In the genomic region with DNA sequence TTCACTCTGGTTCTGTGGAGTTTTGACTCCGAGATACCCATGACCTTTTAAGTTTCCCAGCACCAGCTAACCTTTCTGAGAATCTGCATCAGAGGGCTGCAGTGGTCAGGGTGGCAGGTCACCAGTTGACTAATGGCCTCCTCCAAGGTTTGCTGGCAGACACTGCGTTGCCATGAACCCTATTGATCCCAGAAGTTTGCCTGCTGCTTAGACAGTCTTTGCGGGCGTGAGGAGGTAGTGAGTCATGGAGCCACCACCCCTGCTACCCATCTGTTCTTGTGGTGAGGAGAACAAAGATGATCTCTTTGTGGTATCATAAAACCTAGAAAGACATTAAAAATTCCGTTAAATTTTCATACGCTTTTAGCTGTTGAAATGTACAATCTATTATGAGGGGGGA, we compare ENCODE assay signal across 10 cellular contexts.
DNase-seq lines count a peak whose midpoint lies in the region; ATAC-seq and TF ChIP-seq lines count a peak whose summit lies in the region.
"Had no signal": no experiment of that assay in that cellular context is flagged by ENCODE, and none has a peak within 500 bp of the region (broad histone marks: within the 10 kb centered on the region; RNA-seq: fewer than 3 reads in every experiment).

No MANE protein-coding gene starts in this region.

- no peaks in the 10 kb centered on the region for H3K27me3 Mint-ChIP-seq in CD4-positive, CD25-positive, alpha-beta regulatory T cell
- no peaks in the 10 kb centered on the region for H3K27me3 Mint-ChIP-seq in activated CD8-positive, alpha-beta memory T cell treated with anti-CD3 and anti-CD28 coated beads, Interleukin-2, amount 10 ng/mL, durations not matched to agents 7 days and 5 days
- no peaks in the 10 kb centered on the region for H3K27me3 Mint-ChIP-seq in stimulated activated memory B cell treated with anti-CD40 and anti-IgM and Interleukin-4, amounts not matched to agents 10 μg/mL and 1 μg/mL and 100 μg/mL, for 72 hours

- peaks cover 5% of the 10 kb centered on the region for H3K36me3 Mint-ChIP-seq in CD4-positive, CD25-positive, alpha-beta regulatory T cell
- H3K36me3 Mint-ChIP-seq in activated CD8-positive, alpha-beta memory T cell treated with anti-CD3 and anti-CD28 coated beads, Interleukin-2, amount 10 ng/mL, durations not matched to agents 7 days and 5 days, result peaks cover 13% of the 10 kb centered on the region
- H3K36me3 Mint-ChIP-seq in stimulated activated memory B cell treated with anti-CD40 and anti-IgM and Interleukin-4, amounts not matched to agents 10 μg/mL and 1 μg/mL and 100 μg/mL, for 72 hours, result peaks cover 9% of the 10 kb centered on the region

- intact Hi-C loops in mucosa of descending colon (cut with DNase I, micrococcal nuclease), result no loop called here
- intact Hi-C loops in OCI-LY7 (cut with micrococcal nuclease; ENCODE audit: unreplicated experiment), result no loop called here

- no peaks in the 10 kb centered on the region for H3K36me3 ChIP-seq in CD4-positive, CD25-positive, alpha-beta regulatory T cell (ENCODE audit: control insufficient read depth, insufficient read depth, low read length)
- no peaks in the 10 kb centered on the region for H3K36me3 ChIP-seq in mucosa of descending colon (ENCODE audit: low read depth)
- H3K36me3 ChIP-seq in OCI-LY7 (ENCODE audit: insufficient read depth, low read length), result no peaks in the 10 kb centered on the region

- H3K9me3 Mint-ChIP-seq in CD4-positive, CD25-positive, alpha-beta regulatory T cell, result peaks cover 0 to 4% (median 0%) of the 10 kb centered on the region in 7 donors
- H3K9me3 Mint-ChIP-seq in activated CD8-positive, alpha-beta memory T cell treated with anti-CD3 and anti-CD28 coated beads, Interleukin-2, amount 10 ng/mL, durations not matched to agents 7 days and 5 days (ENCODE audit: low read depth), result no peaks in the 10 kb centered on the region
- no peaks in the 10 kb centered on the region for H3K9me3 Mint-ChIP-seq in stimulated activated memory B cell treated with anti-CD40 and anti-IgM and Interleukin-4, amounts not matched to agents 10 μg/mL and 1 μg/mL and 100 μg/mL, for 72 hours
- H3K9me3 Mint-ChIP-seq: neural crest cell had no signal

- H2AFZ ChIP-seq in OCI-LY7 (ENCODE audit: low read length), result no peak overlapping the region

- H3K4me1 Mint-ChIP-seq in CD4-positive, CD25-positive, alpha-beta regulatory T cell, result no peaks in the 10 kb centered on the region
- peaks cover 28% of the 10 kb centered on the region for H3K4me1 Mint-ChIP-seq in activated CD8-positive, alpha-beta memory T cell treated with anti-CD3 and anti-CD28 coated beads, Interleukin-2, amount 10 ng/mL, durations not matched to agents 7 days and 5 days
- H3K4me1 Mint-ChIP-seq in stimulated activated memory B cell treated with anti-CD40 and anti-IgM and Interleukin-4, amounts not matched to agents 10 μg/mL and 1 μg/mL and 100 μg/mL, for 72 hours, result no peaks in the 10 kb centered on the region

- H3K4me3 ChIP-seq in CD4-positive, CD25-positive, alpha-beta regulatory T cell (ENCODE audit: low read depth, low read length), result no peak overlapping the region
- H3K4me3 ChIP-seq in mucosa of descending colon (no peak overlapping the region), OCI-LY7 (ENCODE audit: low read depth, low read length, poor library complexity, severe bottlenecking) (no peak overlapping the region)

- ATAC-seq in CD4-positive, CD25-positive, alpha-beta regulatory T cell (ENCODE audit: low read depth in 2 of 2), result peak; percentile 42 to 43
- ATAC-seq in activated CD8-positive, alpha-beta memory T cell treated with anti-CD3 and anti-CD28 coated beads, Interleukin-2, amount 10 ng/mL, durations not matched to agents 7 days and 5 days, result peak; percentile 91
- peak; percentile 63 for ATAC-seq in mucosa of descending colon
- ATAC-seq in GM18498 (IDR thresholded peaks at IDR 0.05; ENCODE audit: unreplicated experiment), result no peak
- ATAC-seq in stimulated activated memory B cell treated with anti-CD40 and anti-IgM and Interleukin-4, amounts not matched to agents 10 μg/mL and 1 μg/mL and 100 μg/mL, for 72 hours, result no peak

- H3K27ac ChIP-seq in CD4-positive, CD25-positive, alpha-beta regulatory T cell (ENCODE audit: insufficient read depth, low read length, poor library complexity, severe bottlenecking), result no peak overlapping the region
- no peak overlapping the region for H3K27ac ChIP-seq in OCI-LY7 (ENCODE audit: low read depth, low read length, poor library complexity, severe bottlenecking)

- no peak overlapping the region for H3K4me2 ChIP-seq in OCI-LY7 (ENCODE audit: low read length)

- no TSS peak for BruUV-seq in OCI-LY7 (replicated peaks; lab: Mats Ljungman, UMichigan)

- CTCF ChIA-PET in activated CD8-positive, alpha-beta memory T cell treated with anti-CD3 and anti-CD28 coated beads, Interleukin-2, amount 10 ng/mL, durations not matched to agents 7 days and 5 days (lab: Charles Lee), result no interaction called here
- CTCF ChIA-PET in OCI-LY7 (lab: Charles Lee; ENCODE audit: unreplicated experiment), result no interaction called here

- no peaks in the 10 kb centered on the region for H3K27me3 ChIP-seq in CD4-positive, CD25-positive, alpha-beta regulatory T cell (ENCODE audit: control insufficient read depth, insufficient read depth, low read length)

- no peak overlapping the region for H3K4me3 Mint-ChIP-seq in CD4-positive, CD25-positive, alpha-beta regulatory T cell
- no peak overlapping the region for H3K4me3 Mint-ChIP-seq in activated CD8-positive, alpha-beta memory T cell treated with anti-CD3 and anti-CD28 coated beads, Interleukin-2, amount 10 ng/mL, durations not matched to agents 7 days and 5 days
- no peak overlapping the region for H3K4me3 Mint-ChIP-seq in stimulated activated memory B cell treated with anti-CD40 and anti-IgM and Interleukin-4, amounts not matched to agents 10 μg/mL and 1 μg/mL and 100 μg/mL, for 72 hours
- H3K4me3 Mint-ChIP-seq: neural crest cell had no signal

- in situ Hi-C loops in KBM-7 (cut with MboI; ENCODE audit: low pct_unique_long_range_greater_than_20kb, low sequenced_read_pairs), result no loop called here

- no peaks in the 10 kb centered on the region for H3K4me1 ChIP-seq in CD4-positive, CD25-positive, alpha-beta regulatory T cell (ENCODE audit: control insufficient read depth, insufficient read depth, low read length, poor library complexity, severe bottlenecking)
- H3K4me1 ChIP-seq in mucosa of descending colon (ENCODE audit: low read depth), result no peaks in the 10 kb centered on the region
- H3K4me1 ChIP-seq in OCI-LY7 (ENCODE audit: insufficient read depth, low read length, poor library complexity, severe bottlenecking), result peaks cover 8% of the 10 kb centered on the region

- no peaks in the 10 kb centered on the region for H3K9me2 ChIP-seq in OCI-LY7 (ENCODE audit: insufficient read depth, low read length)

- H3K27ac Mint-ChIP-seq in CD4-positive, CD25-positive, alpha-beta regulatory T cell, result no peak overlapping the region
- H3K27ac Mint-ChIP-seq in activated CD8-positive, alpha-beta memory T cell treated with anti-CD3 and anti-CD28 coated beads, Interleukin-2, amount 10 ng/mL, durations not matched to agents 7 days and 5 days, result peak overlapping the region; percentile 74
- H3K27ac Mint-ChIP-seq in stimulated activated memory B cell treated with anti-CD40 and anti-IgM and Interleukin-4, amounts not matched to agents 10 μg/mL and 1 μg/mL and 100 μg/mL, for 72 hours, result no peak overlapping the region

- no peaks in the 10 kb centered on the region for H3K79me2 ChIP-seq in OCI-LY7 (ENCODE audit: insufficient read depth, low read depth, low read length)

- DNase-seq in CD4-positive, CD25-positive, alpha-beta regulatory T cell, result peak in 1 of 3 donors; percentile 81
- DNase-seq in KBM-7 (peak; percentile 12), mucosa of descending colon (peak in 1 of 3 donors; percentile 25), OCI-LY7 (ENCODE audit: low spot score) (no peak), DMS79 treated with DMSO at 0.1 percent for 48 hours (lab: John Stamatoyannopoulos, UW) (no peak)
- peak; percentile 85 for DNase-seq in activated CD8-positive, alpha-beta memory T cell treated with anti-CD3 and anti-CD28 coated beads, Interleukin-2, amount 10 ng/mL, durations not matched to agents 7 days and 5 days
- DNase-seq: NCI-H187 treated with DMSO at 0.1 percent for 48 hours had no signal

- POLR2A ChIA-PET in OCI-LY7 (lab: Charles Lee), result no interaction called here

- H3K9me3 ChIP-seq in CD4-positive, CD25-positive, alpha-beta regulatory T cell (ENCODE audit: control insufficient read depth in 2 of 2, low read length in 2 of 2), result no peaks in the 10 kb centered on the region
- H3K9me3 ChIP-seq in mucosa of descending colon (no peaks in the 10 kb centered on the region), OCI-LY7 (ENCODE audit: low read length) (no peaks in the 10 kb centered on the region)

- no peaks in the 10 kb centered on the region for H4K20me1 ChIP-seq in OCI-LY7 (ENCODE audit: insufficient read depth, low read length)

- TF ChIP-seq CTCF in mucosa of descending colon (IDR thresholded peaks at IDR 0.05) (no peak), OCI-LY7 (conservative IDR thresholded peaks at IDR 0.05; ENCODE audit: low read length) (no peak)

Comparison
In these comparisons a context has a peak if more than half of its experiments do, and no peak if none do; other contexts are left out.
1. ATAC-seq: peak in CD4-positive, CD25-positive, alpha-beta regulatory T cell (2 of 2), activated CD8-positive, alpha-beta memory T cell treated with anti-CD3 and anti-CD28 coated beads, Interleukin-2, amount 10 ng/mL, durations not matched to agents 7 days and 5 days (single experiment) and mucosa of descending colon (single experiment); none in GM18498 (single experiment) and stimulated activated memory B cell treated with anti-CD40 and anti-IgM and Interleukin-4, amounts not matched to agents 10 μg/mL and 1 μg/mL and 100 μg/mL, for 72 hours (single experiment).
2. DNase-seq: peak in KBM-7 (single experiment) and activated CD8-positive, alpha-beta memory T cell treated with anti-CD3 and anti-CD28 coated beads, Interleukin-2, amount 10 ng/mL, durations not matched to agents 7 days and 5 days (single experiment); none in OCI-LY7 (single experiment) and DMS79 treated with DMSO at 0.1 percent for 48 hours (single experiment).